In the genomic region with DNA sequence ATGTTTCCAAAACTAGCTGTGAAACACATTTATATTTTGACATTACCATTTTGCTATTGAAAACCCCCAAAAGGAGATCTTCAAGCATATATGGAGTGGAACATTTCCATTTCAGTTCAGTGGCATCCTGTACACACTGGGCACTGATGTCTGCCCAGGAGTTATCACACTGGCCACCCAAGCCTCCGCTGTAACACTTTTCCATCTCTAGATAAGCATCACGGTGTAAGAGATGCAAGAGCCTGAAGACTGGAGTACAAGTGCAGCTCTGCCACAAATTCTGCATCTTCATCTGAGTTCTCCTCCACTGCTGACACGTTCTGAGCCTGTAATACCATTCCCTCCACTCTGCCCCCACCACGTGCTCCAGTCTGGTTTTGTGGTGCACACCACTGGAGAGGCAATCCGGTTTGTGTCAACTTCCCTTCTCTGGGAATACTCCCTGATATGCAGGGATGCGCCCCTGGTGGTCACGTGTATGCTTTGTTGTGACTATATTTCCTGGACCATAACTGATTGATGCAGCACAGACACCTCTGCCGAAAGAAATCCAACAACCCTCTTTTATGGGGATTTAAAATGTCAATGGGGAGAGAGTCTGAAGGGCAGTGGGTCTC, we compare ENCODE assay signal across 9 cellular contexts. TPM values are rescaled to one million over a fixed set of nuclear protein-coding genes. Genes with fewer than 3 reads are reported as not detected.
DNase-seq lines count a peak whose midpoint lies in the region; ATAC-seq and TF ChIP-seq lines count a peak whose summit lies in the region.
"Had no signal": no experiment of that assay in that cellular context is flagged by ENCODE, and none has a peak within 500 bp of the region (broad histone marks: within the 10 kb centered on the region; RNA-seq: fewer than 3 reads in every experiment).

No MANE protein-coding gene starts in this region.

- peaks cover 14% of the 10 kb centered on the region for H3K4me1 ChIP-seq in colonic mucosa
- H3K4me1 ChIP-seq in gastrocnemius medialis: no peaks in the 10 kb centered on the region

- H3K4me3 Mint-ChIP-seq in nephron progenitor cell: no peak overlapping the region
- H3K4me3 Mint-ChIP-seq: dendritic cell treated with granulocyte-macrophage colony-stimulating factor and Interleukin-4, amounts not matched to agents 40 ng/mL and 50 ng/mL, for 4 days had no signal

- in situ Hi-C loops in gastrocnemius medialis (cut with MboI; ENCODE audit: low sequenced_read_pairs in 4 of 4): no loop called here

- no peak for ATAC-seq in gastrocnemius medialis

- H3K9me3 Mint-ChIP-seq in nephron progenitor cell: peaks cover 30% of the 10 kb centered on the region
- H3K9me3 Mint-ChIP-seq: dendritic cell treated with granulocyte-macrophage colony-stimulating factor and Interleukin-4, amounts not matched to agents 40 ng/mL and 50 ng/mL, for 4 days had no signal

- TF ChIP-seq POLR2A in gastrocnemius medialis (IDR thresholded peaks at IDR 0.05): no peak

- H3K4me3 ChIP-seq in colonic mucosa: no peak overlapping the region
- H3K4me3 ChIP-seq in gastrocnemius medialis: no peak overlapping the region

- H3K27ac ChIP-seq in colonic mucosa: no peak overlapping the region
- H3K27ac ChIP-seq in gastrocnemius medialis: no peak overlapping the region

- H3K9ac ChIP-seq in colonic mucosa (ENCODE audit: low read depth in 2 of 2, low read length in 2 of 2): no peak overlapping the region

- H3K36me3 ChIP-seq in colonic mucosa (no peaks in the 10 kb centered on the region), gastrocnemius medialis (no peaks in the 10 kb centered on the region)

- intact Hi-C loops in colonic mucosa (cut with DNase I) (no loop called here), gastrocnemius medialis (cut with DNase I; ENCODE audit: low total_unique reads) (no loop called here)

- peaks cover 33% of the 10 kb centered on the region for H3K36me3 Mint-ChIP-seq in nephron progenitor cell (ENCODE audit: low read depth)

- peak overlapping the region; percentile 83 for H3K27ac Mint-ChIP-seq in nephron progenitor cell
- H3K27ac Mint-ChIP-seq: dendritic cell treated with granulocyte-macrophage colony-stimulating factor and Interleukin-4, amounts not matched to agents 40 ng/mL and 50 ng/mL, for 4 days had no signal

- H3K27me3 ChIP-seq in colonic mucosa (no peaks in the 10 kb centered on the region), gastrocnemius medialis (no peaks in the 10 kb centered on the region)

- DNase-seq in D341Med (ENCODE audit: low spot score): peak; percentile 42
- peak; percentile 59 for DNase-seq in colonic mucosa
- DNase-seq in nephron progenitor cell: no peak
- DNase-seq in NCI-H2081 (lab: John Stamatoyannopoulos, UW): no peak
- no peak for DNase-seq in NCI-H1436 treated with DMSO at 0.1 percent for 48 hours (lab: John Stamatoyannopoulos, UW)
- DNase-seq in gastrocnemius medialis: no peak
- DNase-seq in activated naive CD4-positive, alpha-beta T cell treated with anti-CD3 and anti-CD28 coated beads, Interleukin-2, amount 50 U/mL, for 16 hours: no peak

- no peaks in the 10 kb centered on the region for H3K27me3 Mint-ChIP-seq in nephron progenitor cell (ENCODE audit: low read depth, poor library complexity)
- H3K27me3 Mint-ChIP-seq: dendritic cell treated with granulocyte-macrophage colony-stimulating factor and Interleukin-4, amounts not matched to agents 40 ng/mL and 50 ng/mL, for 4 days had no signal

- TF ChIP-seq CTCF in LNCAP (IDR thresholded peaks at IDR 0.05) (peak; percentile 33; the same call in 1 of the 2 replicates), colonic mucosa (IDR thresholded peaks at IDR 0.05) (no peak), nephron progenitor cell (IDR thresholded peaks at IDR 0.05) (no peak), gastrocnemius medialis (IDR thresholded peaks at IDR 0.05 in 4 of 5, conservative IDR thresholded peaks at IDR 0.05 in 1 of 5) (no peak)

- peaks cover 27% of the 10 kb centered on the region for H3K4me1 Mint-ChIP-seq in nephron progenitor cell

- H3K9me3 ChIP-seq in colonic mucosa (no peaks in the 10 kb centered on the region), gastrocnemius medialis (no peaks in the 10 kb centered on the region)

RNA-seq across cellular contexts. Expression of a gene that starts 12.7 kb away (rescaled TPM):
- total RNA-seq in colonic mucosa (10 to 100 TPM; 68.3 to 70.1 TPM), gastrocnemius medialis (10 to 100 TPM in 1 of 4 donors, 1 to 10 TPM in 3; 6.5 to 10.4 (median 7.0) TPM)

Comparison
In these comparisons a context has a peak if more than half of its experiments do, and no peak if none do; other contexts are left out.
1. DNase-seq: peak in D341Med (single experiment) and colonic mucosa (single experiment); none in nephron progenitor cell (single experiment), NCI-H2081 (0 of 2), NCI-H1436 treated with DMSO at 0.1 percent for 48 hours (single experiment), gastrocnemius medialis (0 of 2) and activated naive CD4-positive, alpha-beta T cell treated with anti-CD3 and anti-CD28 coated beads, Interleukin-2, amount 50 U/mL, for 16 hours (single experiment).
2. RNA of a gene that starts 12.7 kb away (total RNA-seq): 68.3 to 70.1 TPM in colonic mucosa; 6.5 to 10.4 TPM in gastrocnemius medialis; every median in the first group is over 4 times any median in the second.